8 cellular contexts compared by ENCODE assay signal in the genomic region with DNA sequence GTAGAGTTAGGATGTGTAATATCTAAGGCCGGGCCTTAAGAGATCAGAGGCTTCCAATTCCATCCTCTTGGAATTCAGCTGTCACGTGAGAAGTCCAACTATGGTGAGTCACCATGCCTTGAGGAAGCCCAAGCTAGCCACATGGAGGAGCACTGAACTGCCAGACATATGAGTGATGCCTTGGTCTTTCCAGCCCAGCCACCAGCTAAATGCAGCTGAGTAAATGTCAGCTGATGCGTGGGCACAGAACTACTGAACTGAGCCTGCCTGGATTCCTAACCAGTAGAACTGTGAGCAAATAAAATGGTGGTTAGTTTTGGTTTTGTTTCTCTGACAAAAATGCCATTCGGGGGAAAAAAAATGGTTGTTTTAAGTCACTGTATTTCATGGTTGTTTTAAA.
DNase-seq lines count a peak whose midpoint lies in the region; ATAC-seq and TF ChIP-seq lines count a peak whose summit lies in the region.

No MANE protein-coding gene starts in this region.

- no peak overlapping the region for H2BK15ac ChIP-seq in mesenchymal stem cell (ENCODE audit: low read depth, poor library complexity, severe bottlenecking)

- H2BK5ac ChIP-seq in mesenchymal stem cell (ENCODE audit: low read depth, low read length, poor library complexity, severe bottlenecking) = no peak overlapping the region

- no peak overlapping the region for H2AFZ ChIP-seq in mesenchymal stem cell (ENCODE audit: low read depth, low read length)

- H3K27ac ChIP-seq in mesenchymal stem cell (ENCODE audit: low read length, poor library complexity, severe bottlenecking) = peak overlapping the region; percentile 95
- H3K27ac ChIP-seq in spleen = no peak overlapping the region

- H3K9me3 ChIP-seq in mesenchymal stem cell (ENCODE audit: control insufficient read depth, low read length) (no peaks in the 10 kb centered on the region), spleen (peaks cover 0 to 4% (median 0%) of the 10 kb centered on the region in 8 donors)

- H3K27me3 ChIP-seq in mesenchymal stem cell (ENCODE audit: control insufficient read depth in 1 of 2, insufficient read depth in 1 of 2, low read length in 2 of 2) (no peaks in the 10 kb centered on the region), spleen (replicated peaks in 1 of 7) (no peaks in the 10 kb centered on the region)

- H2BK12ac ChIP-seq in mesenchymal stem cell (ENCODE audit: low read length in 2 of 2) = no peak overlapping the region

- H3K36me3 ChIP-seq in mesenchymal stem cell (ENCODE audit: control insufficient read depth in 1 of 2, insufficient read depth in 2 of 2, low read depth in 1 of 2, low read length in 2 of 2) (no peaks in the 10 kb centered on the region), spleen (no peaks in the 10 kb centered on the region)

- H3K4me3 ChIP-seq in mesenchymal stem cell (ENCODE audit: insufficient read depth in 1 of 2, low read depth in 1 of 2, low read length in 2 of 2) (no peak overlapping the region), spleen (no peak overlapping the region)

- WGBS in mesenchymal stem cell = 28% methylated on average over 4 of the region's 4 CpGs
- 54 to 89% (median 79%) methylated on average over 4 of the region's 4 CpGs for WGBS in spleen, 5 donors

- peak overlapping the region; percentile 1 for H4K8ac ChIP-seq in mesenchymal stem cell (ENCODE audit: low read length)

- ATAC-seq in GM18519 (IDR thresholded peaks at IDR 0.05; ENCODE audit: low FRiP score, unreplicated experiment) = peak; percentile 61
- ATAC-seq in HG03378 (IDR thresholded peaks at IDR 0.05; ENCODE audit: unreplicated experiment) = peak; percentile 78
- ATAC-seq in left ventricle myocardium superior = no peak

- peak; percentile 37 for DNase-seq in activated CD8-positive, alpha-beta memory T cell treated with anti-CD3 and anti-CD28 coated beads, Interleukin-2, amount 50 U/mL, for 4 hours
- peak; percentile 97 for DNase-seq in mesenchymal stem cell
- DNase-seq in cardiac septum (ENCODE audit: low spot score) = no peak
- DNase-seq in left ventricle myocardium superior = no peak
- no peak for DNase-seq in spleen
- no peak for DNase-seq in NCI-H1048 (lab: John Stamatoyannopoulos, UW)

- TF ChIP-seq POLR2A in spleen (IDR thresholded peaks at IDR 0.05) = no peak

- no peak overlapping the region for H4K91ac ChIP-seq in mesenchymal stem cell (ENCODE audit: low read length)

- H3K9ac ChIP-seq in mesenchymal stem cell (ENCODE audit: low read length) = peak overlapping the region; percentile 75

- no peak overlapping the region for H3K23ac ChIP-seq in mesenchymal stem cell (ENCODE audit: low read length in 2 of 2)

- intact Hi-C loops in cardiac septum (cut with DNase I) = no loop called here
- intact Hi-C loops in left ventricle myocardium superior (cut with micrococcal nuclease) = no loop called here
- intact Hi-C loops in spleen (cut with DNase I; ENCODE audit: low total_unique reads) = no loop called here

- no peak overlapping the region for H3K14ac ChIP-seq in mesenchymal stem cell (ENCODE audit: low read length in 2 of 2)

- H3K79me1 ChIP-seq in mesenchymal stem cell (replicated peaks; ENCODE audit: low read length, poor library complexity, severe bottlenecking) = no peaks in the 10 kb centered on the region

- no peak for TF ChIP-seq CTCF in spleen (IDR thresholded peaks at IDR 0.05 in 8 of 11, conservative IDR thresholded peaks at IDR 0.05 in 3 of 11)

- peaks cover 7% of the 10 kb centered on the region for H3K4me1 ChIP-seq in mesenchymal stem cell (ENCODE audit: control insufficient read depth, insufficient read depth, low read depth, low read length)
- H3K4me1 ChIP-seq in spleen = peaks cover 0 to 12% (median 4%) of the 10 kb centered on the region in 6 donors

- no peak overlapping the region for H3K18ac ChIP-seq in mesenchymal stem cell (ENCODE audit: low read depth in 1 of 2, low read length in 2 of 2)

- no peak overlapping the region for H2AK5ac ChIP-seq in mesenchymal stem cell (ENCODE audit: low read length, severe bottlenecking)

- H3K4me2 ChIP-seq in mesenchymal stem cell (ENCODE audit: low read length, poor library complexity, severe bottlenecking) = no peak overlapping the region

- no peak overlapping the region for H2BK120ac ChIP-seq in mesenchymal stem cell (ENCODE audit: low read depth, low read length)

- H3K4ac ChIP-seq in mesenchymal stem cell (ENCODE audit: low read depth in 1 of 2, low read length in 2 of 2) = no peak overlapping the region

Comparison
In these comparisons a context has a peak if more than half of its experiments do, and no peak if none do; other contexts are left out.
1. DNase-seq: peak in activated CD8-positive, alpha-beta memory T cell treated with anti-CD3 and anti-CD28 coated beads, Interleukin-2, amount 50 U/mL, for 4 hours (single experiment) and mesenchymal stem cell (single experiment); none in cardiac septum (single experiment), left ventricle myocardium superior (single experiment), spleen (single experiment) and NCI-H1048 (single experiment).